1 cellular context compared by ENCODE assay signal in the genomic region with DNA sequence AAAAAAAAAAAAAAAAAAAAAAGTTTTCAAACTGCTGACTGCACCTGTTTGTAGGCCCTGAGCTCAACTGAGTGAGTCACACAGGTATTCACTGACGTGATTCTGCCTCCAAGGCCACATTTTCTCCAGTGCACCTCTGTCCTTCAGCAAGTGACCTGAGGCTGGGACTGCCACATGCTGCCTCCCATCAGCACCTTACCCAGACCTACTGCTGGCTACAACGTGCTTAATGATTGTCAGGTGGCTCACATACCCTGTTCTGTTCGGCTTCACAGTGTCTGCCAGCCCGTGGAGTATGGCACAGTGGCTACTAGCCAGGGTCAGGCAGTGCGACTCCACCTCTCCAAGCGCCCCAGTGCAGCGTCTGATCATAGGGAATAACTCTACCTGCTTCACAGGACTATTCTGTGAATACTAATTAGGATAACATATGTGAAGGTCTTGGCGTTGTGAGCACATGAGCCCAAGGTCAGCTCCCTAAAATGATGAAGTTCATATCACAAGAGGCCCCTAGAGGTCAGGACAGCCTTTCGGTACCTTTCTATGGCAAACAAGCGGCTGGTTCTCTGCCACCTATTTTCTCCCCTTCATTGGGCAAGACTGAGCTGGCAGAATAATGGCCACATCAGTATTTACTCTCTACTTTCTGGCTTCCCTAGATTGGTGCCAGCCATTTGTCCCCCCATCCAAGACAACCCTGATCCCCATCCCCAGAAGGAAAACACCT.
TF ChIP-seq lines count a peak whose summit lies in the region.

No MANE protein-coding gene starts in this region.

TF ChIP-seq in GM23338, 12 proteins besides CTCF, POLR2A, EP300 and RAD21:
- TF ChIP-seq, protein P1, sequence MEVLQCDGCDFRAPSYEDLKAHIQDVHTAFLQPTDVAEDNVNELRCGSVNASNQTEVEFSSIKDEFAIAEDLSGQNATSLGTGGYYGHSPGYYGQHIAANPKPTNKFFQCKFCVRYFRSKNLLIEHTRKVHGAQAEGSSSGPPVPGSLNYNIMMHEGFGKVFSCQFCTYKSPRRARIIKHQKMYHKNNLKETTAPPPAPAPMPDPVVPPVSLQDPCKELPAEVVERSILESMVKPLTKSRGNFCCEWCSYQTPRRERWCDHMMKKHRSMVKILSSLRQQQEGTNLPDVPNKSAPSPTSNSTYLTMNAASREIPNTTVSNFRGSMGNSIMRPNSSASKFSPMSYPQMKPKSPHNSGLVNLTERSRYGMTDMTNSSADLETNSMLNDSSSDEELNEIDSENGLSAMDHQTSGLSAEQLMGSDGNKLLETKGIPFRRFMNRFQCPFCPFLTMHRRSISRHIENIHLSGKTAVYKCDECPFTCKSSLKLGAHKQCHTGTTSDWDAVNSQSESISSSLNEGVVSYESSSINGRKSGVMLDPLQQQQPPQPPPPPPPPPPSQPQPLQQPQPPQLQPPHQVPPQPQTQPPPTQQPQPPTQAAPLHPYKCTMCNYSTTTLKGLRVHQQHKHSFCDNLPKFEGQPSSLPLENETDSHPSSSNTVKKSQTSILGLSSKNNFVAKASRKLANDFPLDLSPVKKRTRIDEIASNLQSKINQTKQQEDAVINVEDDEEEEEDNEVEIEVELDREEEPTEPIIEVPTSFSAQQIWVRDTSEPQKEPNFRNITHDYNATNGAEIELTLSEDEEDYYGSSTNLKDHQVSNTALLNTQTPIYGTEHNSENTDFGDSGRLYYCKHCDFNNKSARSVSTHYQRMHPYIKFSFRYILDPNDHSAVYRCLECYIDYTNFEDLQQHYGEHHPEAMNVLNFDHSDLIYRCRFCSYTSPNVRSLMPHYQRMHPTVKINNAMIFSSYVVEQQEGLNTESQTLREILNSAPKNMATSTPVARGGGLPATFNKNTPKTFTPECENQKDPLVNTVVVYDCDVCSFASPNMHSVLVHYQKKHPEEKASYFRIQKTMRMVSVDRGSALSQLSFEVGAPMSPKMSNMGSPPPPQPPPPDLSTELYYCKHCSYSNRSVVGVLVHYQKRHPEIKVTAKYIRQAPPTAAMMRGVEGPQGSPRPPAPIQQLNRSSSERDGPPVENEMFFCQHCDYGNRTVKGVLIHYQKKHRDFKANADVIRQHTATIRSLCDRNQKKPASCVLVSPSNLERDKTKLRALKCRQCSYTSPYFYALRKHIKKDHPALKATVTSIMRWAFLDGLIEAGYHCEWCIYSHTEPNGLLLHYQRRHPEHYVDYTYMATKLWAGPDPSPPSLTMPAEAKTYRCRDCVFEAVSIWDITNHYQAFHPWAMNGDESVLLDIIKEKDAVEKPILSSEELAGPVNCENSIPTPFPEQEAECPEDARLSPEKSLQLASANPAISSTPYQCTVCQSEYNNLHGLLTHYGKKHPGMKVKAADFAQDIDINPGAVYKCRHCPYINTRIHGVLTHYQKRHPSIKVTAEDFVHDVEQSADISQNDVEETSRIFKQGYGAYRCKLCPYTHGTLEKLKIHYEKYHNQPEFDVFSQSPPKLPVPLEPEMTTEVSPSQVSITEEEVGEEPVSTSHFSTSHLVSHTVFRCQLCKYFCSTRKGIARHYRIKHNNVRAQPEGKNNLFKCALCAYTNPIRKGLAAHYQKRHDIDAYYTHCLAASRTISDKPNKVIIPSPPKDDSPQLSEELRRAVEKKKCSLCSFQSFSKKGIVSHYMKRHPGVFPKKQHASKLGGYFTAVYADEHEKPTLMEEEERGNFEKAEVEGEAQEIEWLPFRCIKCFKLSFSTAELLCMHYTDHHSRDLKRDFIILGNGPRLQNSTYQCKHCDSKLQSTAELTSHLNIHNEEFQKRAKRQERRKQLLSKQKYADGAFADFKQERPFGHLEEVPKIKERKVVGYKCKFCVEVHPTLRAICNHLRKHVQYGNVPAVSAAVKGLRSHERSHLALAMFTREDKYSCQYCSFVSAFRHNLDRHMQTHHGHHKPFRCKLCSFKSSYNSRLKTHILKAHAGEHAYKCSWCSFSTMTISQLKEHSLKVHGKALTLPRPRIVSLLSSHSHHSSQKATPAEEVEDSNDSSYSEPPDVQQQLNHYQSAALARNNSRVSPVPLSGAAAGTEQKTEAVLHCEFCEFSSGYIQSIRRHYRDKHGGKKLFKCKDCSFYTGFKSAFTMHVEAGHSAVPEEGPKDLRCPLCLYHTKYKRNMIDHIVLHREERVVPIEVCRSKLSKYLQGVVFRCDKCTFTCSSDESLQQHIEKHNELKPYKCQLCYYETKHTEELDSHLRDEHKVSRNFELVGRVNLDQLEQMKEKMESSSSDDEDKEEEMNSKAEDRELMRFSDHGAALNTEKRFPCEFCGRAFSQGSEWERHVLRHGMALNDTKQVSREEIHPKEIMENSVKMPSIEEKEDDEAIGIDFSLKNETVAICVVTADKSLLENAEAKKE (CRISPR knock-in tag; IDR thresholded peaks at IDR 0.05) = no peak
- TF ChIP-seq, protein P2, sequence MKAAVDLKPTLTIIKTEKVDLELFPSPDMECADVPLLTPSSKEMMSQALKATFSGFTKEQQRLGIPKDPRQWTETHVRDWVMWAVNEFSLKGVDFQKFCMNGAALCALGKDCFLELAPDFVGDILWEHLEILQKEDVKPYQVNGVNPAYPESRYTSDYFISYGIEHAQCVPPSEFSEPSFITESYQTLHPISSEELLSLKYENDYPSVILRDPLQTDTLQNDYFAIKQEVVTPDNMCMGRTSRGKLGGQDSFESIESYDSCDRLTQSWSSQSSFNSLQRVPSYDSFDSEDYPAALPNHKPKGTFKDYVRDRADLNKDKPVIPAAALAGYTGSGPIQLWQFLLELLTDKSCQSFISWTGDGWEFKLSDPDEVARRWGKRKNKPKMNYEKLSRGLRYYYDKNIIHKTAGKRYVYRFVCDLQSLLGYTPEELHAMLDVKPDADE (IDR thresholded peaks at IDR 0.05) = no peak
- TF ChIP-seq STAT1 (IDR thresholded peaks at IDR 0.05; ENCODE audit: unreplicated experiment) = no peak
- no peak for TF ChIP-seq EZH2 (IDR thresholded peaks at IDR 0.05; ENCODE audit: low read depth, unreplicated experiment)
- TF ChIP-seq JUNB (IDR thresholded peaks at IDR 0.05; ENCODE audit: unreplicated experiment) = no peak
- no peak for TF ChIP-seq CREB1 (CRISPR knock-in tag; IDR thresholded peaks at IDR 0.05; ENCODE audit: low read depth)
- no peak for TF ChIP-seq ZNF331 (CRISPR knock-in tag; IDR thresholded peaks at IDR 0.05; ENCODE audit: low read depth)
- no peak for TF ChIP-seq EZH2phosphoT487 (IDR thresholded peaks at IDR 0.05; ENCODE audit: unreplicated experiment)
- no peak for TF ChIP-seq ZNF114 (CRISPR knock-in tag; IDR thresholded peaks at IDR 0.05)
- TF ChIP-seq NANOG (IDR thresholded peaks at IDR 0.05; ENCODE audit: borderline replicate concordance) = no peak
- no peak for TF ChIP-seq POLR2AphosphoS5 (IDR thresholded peaks at IDR 0.05; ENCODE audit: low read depth)
